1 cellular context compared by ENCODE assay signal in the genomic region with DNA sequence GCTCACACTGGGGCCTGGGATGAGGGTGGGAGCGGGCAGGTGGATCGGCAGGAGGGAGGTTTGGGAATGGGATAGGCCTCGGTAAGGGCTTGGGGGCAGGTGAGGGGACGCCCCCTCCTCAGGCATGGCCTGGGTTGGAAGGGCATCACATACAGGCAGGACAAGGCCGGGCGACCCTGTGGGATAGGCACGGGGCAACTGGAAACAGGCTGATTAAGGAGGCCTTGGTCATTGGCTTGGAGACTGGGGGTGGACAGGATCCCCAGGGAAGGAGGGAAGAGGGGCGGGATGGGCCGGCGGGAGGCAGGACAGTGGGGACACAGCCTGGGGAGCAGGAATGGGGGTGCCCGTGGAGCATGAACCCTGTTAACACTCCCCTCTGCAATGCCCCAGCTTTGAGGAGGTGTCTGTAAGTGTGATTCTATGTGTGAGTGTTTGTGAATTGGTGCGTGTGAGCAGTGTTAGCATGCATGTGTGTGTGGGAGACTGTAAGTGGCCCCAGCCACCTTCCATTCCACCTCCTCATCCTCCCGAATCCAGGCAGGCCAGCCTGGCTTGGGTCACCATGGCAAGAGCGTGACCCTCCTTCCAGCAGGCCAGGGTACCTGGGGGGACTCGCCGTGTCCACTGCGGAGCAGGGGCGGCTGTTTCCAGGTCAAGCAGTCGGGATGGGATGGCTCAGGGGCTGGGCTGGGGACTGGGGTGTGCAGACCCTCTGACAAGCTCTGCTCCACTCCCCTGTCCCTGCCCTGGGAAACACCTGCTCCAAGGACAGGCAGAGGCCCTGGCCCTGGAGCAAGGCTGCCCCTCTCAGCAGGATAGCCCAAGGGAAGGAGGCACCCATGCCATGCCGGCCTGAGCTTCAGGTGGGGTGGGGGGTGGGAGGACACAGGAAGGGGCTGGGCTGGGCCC.
TF ChIP-seq lines count a peak whose summit lies in the region.

No MANE protein-coding gene starts in this region.

TF ChIP-seq in IMR-90, 13 proteins besides CTCF, POLR2A, EP300 and RAD21:
- TF ChIP-seq MAZ (IDR thresholded peaks at IDR 0.05; ENCODE audit: borderline replicate concordance, low read depth, low read length) (no peak), MAFK (IDR thresholded peaks at IDR 0.05; ENCODE audit: low read depth, low read length) (no peak), SMC3 (IDR thresholded peaks at IDR 0.05; ENCODE audit: low read depth, low read length) (no peak), CEBPB (IDR thresholded peaks at IDR 0.05; ENCODE audit: low read depth, low read length) (no peak)
